25 cellular contexts compared by ENCODE assay signal in genomic region chr20:9532069-9532809, GRCh38. TPM values are rescaled to one million over a fixed set of nuclear protein-coding genes. Genes with fewer than 3 reads are reported as not detected.
DNase-seq lines count a peak whose midpoint lies in the region; ATAC-seq and TF ChIP-seq lines count a peak whose summit lies in the region.
"Had no signal": no experiment of that assay in that cellular context is flagged by ENCODE, and none has a peak within 500 bp of the region (broad histone marks: within the 10 kb centered on the region; RNA-seq: fewer than 3 reads in every experiment).

No MANE protein-coding gene starts in this region.

- H2BK120ac ChIP-seq in H9 (ENCODE audit: low read depth, low read length, poor library complexity, severe bottlenecking), result no peak overlapping the region

- H2AK5ac ChIP-seq in H9 (ENCODE audit: insufficient read length, low read length), result no peak overlapping the region

- H4K5ac ChIP-seq in H9 (ENCODE audit: insufficient read length, low read depth, low read length), result no peak overlapping the region

- H3K27me3 ChIP-seq in H9 (ENCODE audit: insufficient read depth, low read length), result no peaks in the 10 kb centered on the region
- H3K27me3 ChIP-seq: brain microvascular endothelial cell, neural progenitor cell, spleen, suprapubic skin had no signal

- no peaks in the 10 kb centered on the region for H3K79me1 ChIP-seq in H9 (ENCODE audit: insufficient read depth, low read depth, low read length, poor library complexity, severe bottlenecking)

- no peaks in the 10 kb centered on the region for H3K79me2 ChIP-seq in H9 (ENCODE audit: insufficient read depth, low read length)

- no peak overlapping the region for H3K4ac ChIP-seq in H9 (ENCODE audit: low read depth, low read length)

- peaks cover 0 to 3% of the 10 kb centered on the region in 2 experiments; a peak in 1 of 5 replicates for H3K9me3 Mint-ChIP-seq in H9
- H3K9me3 Mint-ChIP-seq in glutamatergic neuron (ENCODE audit: unreplicated experiment), result no peaks in the 10 kb centered on the region
- H3K9me3 Mint-ChIP-seq: activated naive CD8-positive, alpha-beta T cell treated with anti-CD3 and anti-CD28 coated beads for 36 hours; neural progenitor cell had no signal

- H4K8ac ChIP-seq in H9 (replicated peaks; ENCODE audit: insufficient read length, low read depth, low read length), result no peak overlapping the region

- H3K4me1 Mint-ChIP-seq in H9 (peaks cover 19 to 23% of the 10 kb centered on the region in 2 experiments), glutamatergic neuron (ENCODE audit: low read depth, unreplicated experiment) (peaks cover 24% of the 10 kb centered on the region)
- H3K4me1 Mint-ChIP-seq: activated naive CD8-positive, alpha-beta T cell treated with anti-CD3 and anti-CD28 coated beads for 36 hours; neural progenitor cell had no signal

- H2BK5ac ChIP-seq in H9 (ENCODE audit: insufficient read length, low read length), result no peak overlapping the region

- H3K4me1 ChIP-seq in H9 (ENCODE audit: insufficient read depth, low read length), result no peaks in the 10 kb centered on the region
- H3K4me1 ChIP-seq: Caco-2, neural progenitor cell, SJSA1, spleen, suprapubic skin had no signal

- H3K9me3 ChIP-seq in H9 (ENCODE audit: control insufficient read depth, low read depth, low read length), result no peaks in the 10 kb centered on the region
- H3K9me3 ChIP-seq: Caco-2, SJSA1, spleen, suprapubic skin had no signal

- no peak overlapping the region for H3K27ac ChIP-seq in H9 (ENCODE audit: insufficient read length, low read depth, low read length)
- H3K27ac ChIP-seq: brain microvascular endothelial cell, GM23248, neural progenitor cell, SJSA1, spleen, suprapubic skin had no signal

- H3K18ac ChIP-seq in H9 (ENCODE audit: insufficient read length, low read depth, low read length), result no peak overlapping the region

- no peak overlapping the region for H4K91ac ChIP-seq in H9 (ENCODE audit: insufficient read length, low read depth, low read length)

- H4K20me1 ChIP-seq in H9 (ENCODE audit: control insufficient read depth, insufficient read depth, insufficient read length), result no peaks in the 10 kb centered on the region

- TF ChIP-seq CTCF in H9 (conservative IDR thresholded peaks at IDR 0.05) (no peak), glutamatergic neuron (IDR thresholded peaks at IDR 0.05; ENCODE audit: partially characterized antibody, unreplicated experiment) (no peak)

- no peaks in the 10 kb centered on the region for H3K23me2 ChIP-seq in H9 (ENCODE audit: insufficient read length, low read depth, low read length, poor library complexity, severe bottlenecking)

- H3K4me2 ChIP-seq in H9 (ENCODE audit: insufficient read depth, insufficient read length, low read length), result no peak overlapping the region
- H3K4me2 ChIP-seq: neural progenitor cell had no signal

- DNase-seq in Daoy (ENCODE audit: low read depth) (peak; percentile 57), H9 (no peak), NCI-H748 (lab: John Stamatoyannopoulos, UW; ENCODE audit: unreplicated experiment) (peak; percentile 94), glutamatergic neuron (no peak), NCI-H2171 (lab: John Stamatoyannopoulos, UW) (no peak), NOMO-1 treated with dmso at 0.1 percent for 144 hours (lab: John Stamatoyannopoulos, UW; ENCODE audit: unreplicated experiment) (no peak)
- DNase-seq: activated CD4-positive, CD25-positive, alpha-beta regulatory T cell treated with anti-CD3 and anti-CD28 coated beads, Interleukin-2, amount 50 U/mL, for 72 hours; activated naive CD8-positive, alpha-beta T cell treated with anti-CD3 and anti-CD28 coated beads for 36 hours; AML-193; brain microvascular endothelial cell; Caco-2; erythroblast; GM23248; IMR-90; left colon; midbrain; MV-4-11; spleen; stimulated activated CD8-positive, alpha-beta memory T cell treated with anti-CD3 and anti-CD28 coated beads, Interleukin-4, amount 100 ng/mL, for 48 hours had no signal

- no peak overlapping the region for H3K23ac ChIP-seq in H9 (ENCODE audit: insufficient read length, low read depth, low read length)

- H3K4me3 Mint-ChIP-seq in H9, result no peak overlapping the region
- H3K4me3 Mint-ChIP-seq in glutamatergic neuron (ENCODE audit: unreplicated experiment), result no peak overlapping the region
- H3K4me3 Mint-ChIP-seq: activated naive CD8-positive, alpha-beta T cell treated with anti-CD3 and anti-CD28 coated beads for 36 hours; neural progenitor cell had no signal

- no peak overlapping the region for H2BK12ac ChIP-seq in H9 (ENCODE audit: insufficient read length, low read depth, low read length)

- no peak overlapping the region for H3K9ac ChIP-seq in H9 (ENCODE audit: extremely low read depth, insufficient read length, low read length)
- H3K9ac ChIP-seq: GM23248, neural progenitor cell had no signal

- H3K27ac Mint-ChIP-seq in H9, result peak overlapping the region in 2 of 3 experiments; percentile 36 to 58; a peak in 3 of 7 replicates
- H3K27ac Mint-ChIP-seq in glutamatergic neuron (ENCODE audit: unreplicated experiment), result peak overlapping the region; percentile 39
- H3K27ac Mint-ChIP-seq: activated naive CD8-positive, alpha-beta T cell treated with anti-CD3 and anti-CD28 coated beads for 36 hours; neural progenitor cell had no signal

- no peak overlapping the region for H2BK20ac ChIP-seq in H9 (ENCODE audit: low read depth, low read length, poor library complexity, severe bottlenecking)

- no CpG with 5 or more reads among the region's 3 CpGs for WGBS in H9 (ENCODE audit: extremely low coverage, insufficient read length, low lambda C conversion rate)

- H3K27me3 Mint-ChIP-seq in H9 (ENCODE audit: low read depth), result peaks cover 11% of the 10 kb centered on the region
- peaks cover 2% of the 10 kb centered on the region for H3K27me3 Mint-ChIP-seq in glutamatergic neuron (ENCODE audit: unreplicated experiment)

- H2BK15ac ChIP-seq in H9 (ENCODE audit: low read depth, low read length), result no peak overlapping the region

- ATAC-seq in HG03521 (IDR thresholded peaks at IDR 0.05; ENCODE audit: unreplicated experiment), result no peak
- ATAC-seq: left colon had no signal

- no peak overlapping the region for H3K14ac ChIP-seq in H9 (ENCODE audit: insufficient read depth, low read length)

- no peak overlapping the region for H3T11ph ChIP-seq in H9 (ENCODE audit: low read length)

- no peak overlapping the region for H3K56ac ChIP-seq in H9 (ENCODE audit: insufficient read length, low read depth, low read length)

- no peaks in the 10 kb centered on the region; a peak in 1 of 7 replicates for H3K36me3 Mint-ChIP-seq in H9 (ENCODE audit: insufficient read depth in 1 of 3, low read depth in 3 of 3)
- H3K36me3 Mint-ChIP-seq in glutamatergic neuron (ENCODE audit: unreplicated experiment), result no peaks in the 10 kb centered on the region
- H3K36me3 Mint-ChIP-seq: activated naive CD8-positive, alpha-beta T cell treated with anti-CD3 and anti-CD28 coated beads for 36 hours; neural progenitor cell had no signal

- no peak overlapping the region for H2AFZ ChIP-seq in H9 (ENCODE audit: low read length)
- H2AFZ ChIP-seq: GM23248, neural progenitor cell had no signal

RNA-seq across cellular contexts. Expression of gene LAMP5, which starts 17.8 kb away (rescaled TPM):
- total RNA-seq in Daoy (2014; rRNA removed; shearing (Covaris generic)), result not detected in 2 replicates
- total RNA-seq in H9 (2021), result 0.35 and 0.42 TPM in 2 replicates
- total RNA-seq in glutamatergic neuron (ENCODE audit: unreplicated experiment), result not detected
- total RNA-seq: activated naive CD8-positive, alpha-beta T cell treated with anti-CD3 and anti-CD28 coated beads for 36 hours; Caco-2; IMR-90; NCI-H460; OCI-LY7; SJSA1 had no signal

Comparison
In these comparisons a context has a peak if more than half of its experiments do, and no peak if none do; other contexts are left out.
1. DNase-seq: peak in Daoy (single experiment) and NCI-H748 (single experiment); none in H9 (single experiment), glutamatergic neuron (single experiment), NCI-H2171 (single experiment) and NOMO-1 treated with dmso at 0.1 percent for 144 hours (single experiment).